28 cellular contexts compared by ENCODE assay signal in the genomic region with DNA sequence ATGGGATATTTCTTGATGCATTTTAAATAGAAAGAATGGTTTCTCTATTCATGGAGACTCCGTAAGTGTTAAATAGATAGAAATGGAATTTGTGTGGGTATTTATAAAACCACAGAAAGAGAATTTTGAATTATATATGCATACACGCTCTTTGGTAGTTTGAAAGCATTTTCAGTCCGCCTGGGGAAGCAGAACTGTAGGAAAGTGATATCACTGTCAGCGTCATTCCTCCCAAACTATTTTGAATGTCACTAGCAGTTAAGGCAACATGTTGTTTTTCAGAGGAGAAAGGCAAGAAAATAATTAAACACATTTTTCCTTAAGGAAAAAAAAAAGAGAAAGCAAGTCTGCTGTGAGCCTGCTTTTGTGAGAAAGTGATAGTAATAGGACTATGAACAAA. TPM values are rescaled to one million over a fixed set of nuclear protein-coding genes. Genes with fewer than 3 reads are reported as not detected.
DNase-seq lines count a peak whose midpoint lies in the region; ATAC-seq, FAIRE-seq and TF ChIP-seq lines count a peak whose summit lies in the region.
"Had no signal": no experiment of that assay in that cellular context is flagged by ENCODE, and none has a peak within 500 bp of the region (broad histone marks: within the 10 kb centered on the region; RNA-seq: fewer than 3 reads in every experiment).

No MANE protein-coding gene starts in this region.

- DNase-seq in activated CD4-positive, alpha-beta T cell treated with anti-CD3 and anti-CD28 coated beads for 36 hours: no peak
- DNase-seq in activated CD4-positive, alpha-beta T cell treated with anti-CD3 and anti-CD28 coated beads for 48 hours: no peak
- peak; percentile 11 for DNase-seq in stimulated activated CD4-positive, alpha-beta T cell treated with anti-CD3 and anti-CD28 coated beads, Interleukin-15, amount 100 ng/mL, for 24 hours
- no peak for DNase-seq in stimulated activated CD4-positive, alpha-beta T cell treated with anti-CD3 and anti-CD28 coated beads, Interleukin-2, amount 100 ng/mL, for 24 hours
- DNase-seq in foreskin melanocyte: peak; percentile 57
- DNase-seq in NCI-H82 treated with DMSO at 0.1 percent for 48 hours (lab: John Stamatoyannopoulos, UW; ENCODE audit: unreplicated experiment): no peak
- DNase-seq in D721Med (ENCODE audit: insufficient read length, low spot score): no peak
- DNase-seq: 8988T; activated CD4-positive, CD25-positive, alpha-beta regulatory T cell; C1 segment of cervical spinal cord; DND-41; erythroblast; HCEC 1CT; left ventricle myocardium inferior; mesendoderm; NCI-H1417 treated with DMSO at 0.1 percent for 48 hours; NCI-H2029 treated with DMSO at 0.1 percent for 48 hours; NCI-H524; OCI-M1; right cardiac atrium; stimulated activated CD8-positive, alpha-beta memory T cell treated with anti-CD3 and anti-CD28 coated beads, Interleukin-4, amount 100 ng/mL, for 48 hours had no signal

- H3K27me3 Mint-ChIP-seq in activated CD4-positive, alpha-beta T cell treated with anti-CD3 and anti-CD28 coated beads for 36 hours: no peaks in the 10 kb centered on the region
- H3K27me3 Mint-ChIP-seq: type B pancreatic cell had no signal

- H3K4me1 Mint-ChIP-seq in activated CD4-positive, alpha-beta T cell treated with anti-CD3 and anti-CD28 coated beads for 36 hours: peaks cover 90% of the 10 kb centered on the region

- no peak for FAIRE-seq in D721Med (lab: Jason Lieb, UNC)
- FAIRE-seq: HepG2, islet of Langerhans, TTC549 had no signal

- CTCF ChIA-PET in activated CD4-positive, alpha-beta T cell treated with anti-CD3 and anti-CD28 coated beads for 36 hours (lab: Charles Lee): interaction anchor here (0.7 to 5.5 kb wide), 24 partner anchors 10 to 291 kb away, joined by 3 to 91 read pairs (median 6); a partner anchor contains a TSS

- ATAC-seq in activated CD4-positive, alpha-beta T cell treated with anti-CD3 and anti-CD28 coated beads for 36 hours: no peak
- ATAC-seq in GM19455 (IDR thresholded peaks at IDR 0.05; ENCODE audit: unreplicated experiment): no peak
- ATAC-seq: HepG2, right cardiac atrium had no signal

- intact Hi-C loops in activated CD4-positive, alpha-beta T cell treated with anti-CD3 and anti-CD28 coated beads for 36 hours (cut with DNase I, micrococcal nuclease): loop anchor here (5.0 kb wide), 3 partner anchors 143 to 563 kb away; a partner anchor contains a TSS

- peak overlapping the region; percentile 55 for H3K27ac Mint-ChIP-seq in activated CD4-positive, alpha-beta T cell treated with anti-CD3 and anti-CD28 coated beads for 36 hours
- H3K27ac Mint-ChIP-seq: type B pancreatic cell had no signal

- H3K9me3 Mint-ChIP-seq in activated CD4-positive, alpha-beta T cell treated with anti-CD3 and anti-CD28 coated beads for 36 hours (ENCODE audit: low read depth): no peaks in the 10 kb centered on the region
- H3K9me3 Mint-ChIP-seq: type B pancreatic cell had no signal

- peak overlapping the region; percentile 26 for H3K4me3 Mint-ChIP-seq in activated CD4-positive, alpha-beta T cell treated with anti-CD3 and anti-CD28 coated beads for 36 hours
- H3K4me3 Mint-ChIP-seq: type B pancreatic cell had no signal

- POLR2A ChIA-PET in activated CD4-positive, alpha-beta T cell treated with anti-CD3 and anti-CD28 coated beads for 36 hours (lab: Charles Lee): interaction anchor here (0.7 to 2.0 kb wide), 4 partner anchors 35 to 106 kb away, joined by 3 to 18 read pairs (median 6); no protein-coding TSS in a partner anchor

- H3K36me3 Mint-ChIP-seq in activated CD4-positive, alpha-beta T cell treated with anti-CD3 and anti-CD28 coated beads for 36 hours (ENCODE audit: low read depth): no peaks in the 10 kb centered on the region
- H3K36me3 Mint-ChIP-seq: type B pancreatic cell had no signal

- no peak for TF ChIP-seq CTCF in D721Med (IDR thresholded peaks at IDR 0.05; ENCODE audit: insufficient read depth, missing control alignments)

RNA-seq across cellular contexts. Expression of a gene that starts 8.7 kb away (rescaled TPM):
- total RNA-seq in activated CD4-positive, alpha-beta T cell treated with anti-CD3 and anti-CD28 coated beads for 36 hours: 1 to 10 TPM; 1.0 to 1.8 TPM
- total RNA-seq: cardiac septum, HepG2, left ventricle myocardium inferior, smooth muscle cell had no signal

Comparison
In these comparisons a context has a peak if more than half of its experiments do, and no peak if none do; other contexts are left out.
1. DNase-seq: peak in stimulated activated CD4-positive, alpha-beta T cell treated with anti-CD3 and anti-CD28 coated beads, Interleukin-15, amount 100 ng/mL, for 24 hours (single experiment) and foreskin melanocyte (single experiment); none in activated CD4-positive, alpha-beta T cell treated with anti-CD3 and anti-CD28 coated beads for 36 hours (single experiment), activated CD4-positive, alpha-beta T cell treated with anti-CD3 and anti-CD28 coated beads for 48 hours (single experiment), stimulated activated CD4-positive, alpha-beta T cell treated with anti-CD3 and anti-CD28 coated beads, Interleukin-2, amount 100 ng/mL, for 24 hours (0 of 2), NCI-H82 treated with DMSO at 0.1 percent for 48 hours (single experiment) and D721Med (single experiment).